ENCODE assay signal across 8 cellular contexts in the genomic region with DNA sequence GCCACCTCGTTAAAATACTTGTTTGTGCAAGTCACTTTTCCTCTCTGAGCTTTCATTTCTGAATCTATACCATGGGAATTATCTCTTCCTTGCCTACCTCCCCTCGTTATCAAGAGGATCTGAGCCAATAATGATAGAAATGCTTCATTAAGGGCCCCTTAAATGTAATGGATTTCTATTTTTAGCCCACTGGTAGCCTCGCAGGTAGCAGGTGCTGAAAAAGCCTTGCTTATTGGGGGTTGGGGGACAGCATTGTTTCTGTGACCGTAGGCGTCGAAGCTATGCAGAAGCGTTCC. TPM values are rescaled to one million over a fixed set of nuclear protein-coding genes. Genes with fewer than 3 reads are reported as not detected.
DNase-seq lines count a peak whose midpoint lies in the region; ATAC-seq and TF ChIP-seq lines count a peak whose summit lies in the region.

No MANE protein-coding gene starts in this region.

- peaks cover 36% of the 10 kb centered on the region for H3K4me1 ChIP-seq in iPS-20b (ENCODE audit: insufficient read depth, low read length)
- no peaks in the 10 kb centered on the region for H3K4me1 ChIP-seq in stomach smooth muscle (ENCODE audit: control insufficient read depth, insufficient read depth, low read length)

- peak overlapping the region; percentile 90 for H3K4me3 Mint-ChIP-seq in T-helper 2 cell treated with Interferon-gamma antibody and Interleukin-4, amounts not matched to agents 5 μg/mL and 100 μg/mL, for 36 hours
- H3K4me3 Mint-ChIP-seq in activated CD8-positive, alpha-beta T cell treated with anti-CD3 and anti-CD28 coated beads for 36 hours: peak overlapping the region; percentile 84

- intact Hi-C loops in activated CD8-positive, alpha-beta T cell treated with anti-CD3 and anti-CD28 coated beads for 36 hours (cut with micrococcal nuclease): no loop called here

- H3K36me3 ChIP-seq in iPS-20b (ENCODE audit: insufficient read depth, low read depth, low read length) (no peaks in the 10 kb centered on the region), stomach smooth muscle (ENCODE audit: control insufficient read depth in 2 of 2, insufficient read depth in 2 of 2, low read length in 2 of 2) (no peaks in the 10 kb centered on the region)

- H3K4me3 ChIP-seq in iPS-20b (ENCODE audit: low read length) (peak overlapping the region; percentile 64), stomach smooth muscle (ENCODE audit: low read length in 2 of 2) (peak overlapping the region; percentile 78 to 79)

- CTCF ChIA-PET in activated CD8-positive, alpha-beta T cell treated with anti-CD3 and anti-CD28 coated beads for 36 hours (lab: Charles Lee): interaction anchor here (0.9 to 1.6 kb wide), 4 partner anchors 26 to 101 kb away, joined by 3 to 7 read pairs (median 3); no protein-coding TSS in a partner anchor

- peaks cover 8% of the 10 kb centered on the region for H3K9me3 Mint-ChIP-seq in T-helper 2 cell treated with Interferon-gamma antibody and Interleukin-4, amounts not matched to agents 5 μg/mL and 100 μg/mL, for 36 hours
- H3K9me3 Mint-ChIP-seq in activated CD8-positive, alpha-beta T cell treated with anti-CD3 and anti-CD28 coated beads for 36 hours: no peaks in the 10 kb centered on the region

- H3K9ac ChIP-seq in iPS-20b (ENCODE audit: low read depth, low read length) (peak overlapping the region; percentile 62; the same call in 1 of the 2 replicates), stomach smooth muscle (ENCODE audit: low read length in 2 of 2) (peak overlapping the region in 1 of 2 donors; percentile 37)

- H3K27ac ChIP-seq in iPS-20b (ENCODE audit: low read length) (no peak overlapping the region), stomach smooth muscle (ENCODE audit: low read length) (no peak overlapping the region)

- H3K9me3 ChIP-seq in iPS-20b (ENCODE audit: insufficient read depth, low read depth, low read length) (no peaks in the 10 kb centered on the region), stomach smooth muscle (ENCODE audit: control insufficient read depth in 2 of 2, low read length in 2 of 2) (no peaks in the 10 kb centered on the region)

- H3K27ac Mint-ChIP-seq in T-helper 2 cell treated with Interferon-gamma antibody and Interleukin-4, amounts not matched to agents 5 μg/mL and 100 μg/mL, for 36 hours: peak overlapping the region; percentile 90
- H3K27ac Mint-ChIP-seq in activated CD8-positive, alpha-beta T cell treated with anti-CD3 and anti-CD28 coated beads for 36 hours: peak overlapping the region; percentile 94

- peaks cover 13% of the 10 kb centered on the region; the same call in 1 of the 2 replicates for H3K27me3 ChIP-seq in iPS-20b (ENCODE audit: insufficient read depth, low read length)
- H3K27me3 ChIP-seq in stomach smooth muscle (ENCODE audit: control insufficient read depth in 1 of 2, insufficient read depth in 2 of 2, low read length in 2 of 2): no peaks in the 10 kb centered on the region

- TF ChIP-seq CTCF in activated CD8-positive, alpha-beta T cell treated with anti-CD3 and anti-CD28 coated beads for 36 hours (IDR thresholded peaks at IDR 0.05): no peak

- ATAC-seq in activated CD8-positive, alpha-beta T cell treated with anti-CD3 and anti-CD28 coated beads for 36 hours: no peak

- peaks cover 2% of the 10 kb centered on the region for H3K36me3 Mint-ChIP-seq in T-helper 2 cell treated with Interferon-gamma antibody and Interleukin-4, amounts not matched to agents 5 μg/mL and 100 μg/mL, for 36 hours (ENCODE audit: low read depth)
- H3K36me3 Mint-ChIP-seq in activated CD8-positive, alpha-beta T cell treated with anti-CD3 and anti-CD28 coated beads for 36 hours (ENCODE audit: low read depth): no peaks in the 10 kb centered on the region

- POLR2A ChIA-PET in activated CD8-positive, alpha-beta T cell treated with anti-CD3 and anti-CD28 coated beads for 36 hours (lab: Charles Lee): interaction anchor here (0.7 to 2.5 kb wide), 11 partner anchors 11 to 224 kb away, joined by 3 to 12 read pairs (median 3); a partner anchor contains a TSS

- peaks cover 9% of the 10 kb centered on the region for H3K27me3 Mint-ChIP-seq in T-helper 2 cell treated with Interferon-gamma antibody and Interleukin-4, amounts not matched to agents 5 μg/mL and 100 μg/mL, for 36 hours (ENCODE audit: low read depth)
- H3K27me3 Mint-ChIP-seq in activated CD8-positive, alpha-beta T cell treated with anti-CD3 and anti-CD28 coated beads for 36 hours: peaks cover 7% of the 10 kb centered on the region

- no peak for DNase-seq in T-helper 2 cell treated with Interferon-gamma antibody and Interleukin-4, amounts not matched to agents 5 μg/mL and 100 μg/mL, for 36 hours (ENCODE audit: low spot score)
- DNase-seq in T-helper 2 cell (no peak), NCI-H226 (no peak), DMS79 (lab: John Stamatoyannopoulos, UW) (no peak)
- no peak for DNase-seq in activated CD8-positive, alpha-beta T cell treated with anti-CD3 and anti-CD28 coated beads for 36 hours
- no peak for DNase-seq in stimulated activated CD4-positive, alpha-beta T cell treated with anti-CD3 and anti-CD28 coated beads, Interleukin-12 subunit alpha, Interleukin-12 subunit beta, amount 100 ng/mL, for 4 hours

- peaks cover 36% of the 10 kb centered on the region for H3K4me1 Mint-ChIP-seq in T-helper 2 cell treated with Interferon-gamma antibody and Interleukin-4, amounts not matched to agents 5 μg/mL and 100 μg/mL, for 36 hours (ENCODE audit: low read depth)
- peaks cover 37% of the 10 kb centered on the region for H3K4me1 Mint-ChIP-seq in activated CD8-positive, alpha-beta T cell treated with anti-CD3 and anti-CD28 coated beads for 36 hours (ENCODE audit: low read depth)

RNA-seq across cellular contexts. Expression of a gene that starts 0.5 kb away (rescaled TPM):
- 10 to 100 TPM; 26.0 to 29.8 TPM for total RNA-seq in activated CD8-positive, alpha-beta T cell treated with anti-CD3 and anti-CD28 coated beads for 36 hours
